In genomic region chr7:2757904-2758672, GRCh38 we compare ENCODE assay signal across 1 cellular context.
TF ChIP-seq lines count a peak whose summit lies in the region.

No MANE protein-coding gene starts in this region.

TF ChIP-seq in K562, 482 proteins besides CTCF, POLR2A, EP300 and RAD21 (continued from another document and continues in another):
- 0 out of 2 replicates have a peak, but pooled peaks have one; percentile 14 for TF ChIP-seq PYGO2 (tag; IDR thresholded peaks at IDR 0.05)
- no peak for TF ChIP-seq CREBBP (IDR thresholded peaks at IDR 0.05; ENCODE audit: low read depth, low read length)
- TF ChIP-seq HMGN3 (IDR thresholded peaks at IDR 0.05; ENCODE audit: borderline replicate concordance, extremely low read depth, insufficient read length, low read depth, low read length), result no peak
- TF ChIP-seq MAZ (CRISPR knock-in tag; conservative IDR thresholded peaks at IDR 0.05 in 1 of 2, IDR thresholded peaks at IDR 0.05 in 1 of 2), result no peak
- peak; percentile 8; the same call in 1 of the 2 replicates for TF ChIP-seq ZNF512 (tag; IDR thresholded peaks at IDR 0.05)
- no peak for TF ChIP-seq OTX1 (CRISPR knock-in tag; IDR thresholded peaks at IDR 0.05)
- TF ChIP-seq ZNF398 (CRISPR knock-in tag; IDR thresholded peaks at IDR 0.05), result no peak
- peak; percentile 96 for TF ChIP-seq EGR1 (conservative IDR thresholded peaks at IDR 0.05)
- no peak for TF ChIP-seq TAF1 (IDR thresholded peaks at IDR 0.05; ENCODE audit: control insufficient read depth, extremely low read depth, insufficient read depth, low read length, severe bottlenecking)
- no peak for TF ChIP-seq GTF3C2 (IDR thresholded peaks at IDR 0.05; ENCODE audit: borderline replicate concordance, extremely low read depth, insufficient read length)
- TF ChIP-seq RHOXF2B (CRISPR knock-in tag; conservative IDR thresholded peaks at IDR 0.05), result no peak
- no peak for TF ChIP-seq MLLT1 (IDR thresholded peaks at IDR 0.05)
- TF ChIP-seq FUS (optimal IDR thresholded peaks at IDR 0.05; ENCODE audit: low read depth, low read length), result no peak
- no peak for TF ChIP-seq EWSR1 (IDR thresholded peaks at IDR 0.05; ENCODE audit: borderline replicate concordance, low read depth, partially characterized antibody)
- no peak for TF ChIP-seq PCBP2 (IDR thresholded peaks at IDR 0.05; ENCODE audit: low read depth, low read length, poor library complexity, severe bottlenecking)
- no peak for TF ChIP-seq ZNF57 (CRISPR knock-in tag; IDR thresholded peaks at IDR 0.05)
- no peak for TF ChIP-seq ARID2 (IDR thresholded peaks at IDR 0.05)
- TF ChIP-seq MTF1 (CRISPR knock-in tag; IDR thresholded peaks at IDR 0.05; ENCODE audit: borderline replicate concordance), result no peak
- no peak for TF ChIP-seq ZNF212 (CRISPR knock-in tag; IDR thresholded peaks at IDR 0.05)
- TF ChIP-seq HDAC6 (IDR thresholded peaks at IDR 0.05; ENCODE audit: low read depth, low read length), result no peak
- no peak for TF ChIP-seq ELF2 (CRISPR knock-in tag; IDR thresholded peaks at IDR 0.05)
- no peak for TF ChIP-seq ZNF197 (CRISPR knock-in tag; IDR thresholded peaks at IDR 0.05; ENCODE audit: low read depth)
- no peak for TF ChIP-seq RBM25 (IDR thresholded peaks at IDR 0.05; ENCODE audit: low read depth, low read length, severe bottlenecking)
- TF ChIP-seq TAF7 (tag; IDR thresholded peaks at IDR 0.05), result no peak
- no peak for TF ChIP-seq SREBF2 (CRISPR knock-in tag; IDR thresholded peaks at IDR 0.05)
- TF ChIP-seq CBFA2T3 (IDR thresholded peaks at IDR 0.05), result peak; percentile 54; the same call in 1 of the 2 replicates
- TF ChIP-seq ZBTB43 (CRISPR knock-in tag; IDR thresholded peaks at IDR 0.05), result no peak
- no peak for TF ChIP-seq TCF7L2 (IDR thresholded peaks at IDR 0.05; ENCODE audit: low read depth, low read length)
- no peak for TF ChIP-seq SRF (CRISPR knock-in tag; IDR thresholded peaks at IDR 0.05)
- TF ChIP-seq NKRF (IDR thresholded peaks at IDR 0.05; ENCODE audit: borderline replicate concordance), result peak; percentile 45; the same call in 1 of the 2 replicates
- TF ChIP-seq PRMT5 (CRISPR knock-in tag; IDR thresholded peaks at IDR 0.05), result no peak
- TF ChIP-seq BMI1 (IDR thresholded peaks at IDR 0.05; ENCODE audit: low read length), result no peak
- TF ChIP-seq ZNF282 (CRISPR knock-in tag; IDR thresholded peaks at IDR 0.05), result no peak
- no peak for TF ChIP-seq ZNF217 (CRISPR knock-in tag; IDR thresholded peaks at IDR 0.05)
- TF ChIP-seq SAP30 (IDR thresholded peaks at IDR 0.05; ENCODE audit: borderline replicate concordance, insufficient read depth, low read depth, low read length, poor library complexity, severe bottlenecking), result no peak
- TF ChIP-seq FOXP1 (CRISPR knock-in tag; IDR thresholded peaks at IDR 0.05), result no peak
- no peak for TF ChIP-seq E2F4 (CRISPR knock-in tag; IDR thresholded peaks at IDR 0.05; ENCODE audit: low read depth)
- TF ChIP-seq HOMEZ (CRISPR knock-in tag; IDR thresholded peaks at IDR 0.05), result no peak
- no peak for TF ChIP-seq ZNF24 (IDR thresholded peaks at IDR 0.05)
- TF ChIP-seq GATAD2A (IDR thresholded peaks at IDR 0.05), result no peak; the same call in 1 of the 2 replicates
- peak; percentile 84 for TF ChIP-seq MAFK (IDR thresholded peaks at IDR 0.05; ENCODE audit: low read length)
- no peak for TF ChIP-seq THRA (IDR thresholded peaks at IDR 0.05)
- no peak for TF ChIP-seq KAT8 (IDR thresholded peaks at IDR 0.05; ENCODE audit: low read depth)
- no peak for TF ChIP-seq GMEB1 (CRISPR knock-in tag; IDR thresholded peaks at IDR 0.05)
- peak; percentile 42; the same call in 1 of the 2 replicates for TF ChIP-seq ZNF589 (CRISPR knock-in tag; IDR thresholded peaks at IDR 0.05; ENCODE audit: low read depth)
- no peak for TF ChIP-seq BRF2 (IDR thresholded peaks at IDR 0.05; ENCODE audit: borderline replicate concordance, insufficient read depth, insufficient read length)
- no peak for TF ChIP-seq SNAPC5 (CRISPR knock-in tag; IDR thresholded peaks at IDR 0.05)
- no peak for TF ChIP-seq ELF4 (CRISPR knock-in tag; IDR thresholded peaks at IDR 0.05)
- 0 out of 2 replicates have a peak, but pooled peaks have one; percentile 33 for TF ChIP-seq GABPA (tag; conservative IDR thresholded peaks at IDR 0.05; ENCODE audit: low read depth)
